In genomic region chr1:225866061-225866844, GRCh38 we compare ENCODE assay signal across 8 cellular contexts. TPM values are rescaled to one million over a fixed set of nuclear protein-coding genes. Genes with fewer than 3 reads are reported as not detected.
A peak's percentile ranks its signal among the peaks of the same experiment; 100 is the strongest.
DNase-seq lines count a peak whose midpoint lies in the region; ATAC-seq and TF ChIP-seq lines count a peak whose summit lies in the region.

No MANE protein-coding gene starts in this region.

- H3K4me3 ChIP-seq in BLaER1 (peak overlapping the region; percentile 50), tibial artery (no peak overlapping the region)

- H3K9me3 ChIP-seq in BLaER1 (no peaks in the 10 kb centered on the region), tibial artery (no peaks in the 10 kb centered on the region)

- H3K36me3 ChIP-seq in BLaER1 (peaks cover 90% of the 10 kb centered on the region), tibial artery (peaks cover 61 to 100% (median 85%) of the 10 kb centered on the region in 3 donors)

- intact Hi-C loops in tibial artery (cut with DNase I; ENCODE audit: low total_unique reads), result no loop called here

- peak overlapping the region; percentile 47 for H3K9ac ChIP-seq in BLaER1

- peak; percentile 38 for DNase-seq in activated CD4-positive, CD25-positive, alpha-beta regulatory T cell treated with anti-CD3 and anti-CD28 coated beads, Interleukin-2, amount 50 U/mL, for 16 hours (ENCODE audit: low read depth, low spot score)
- peak; percentile 53 to 71 (median 65) for DNase-seq in stimulated activated CD4-positive, alpha-beta T cell treated with anti-CD3 and anti-CD28 coated beads, TNF-alpha, amount 100 ng/mL, for 24 hours (ENCODE audit: low read depth in 3 of 3)
- DNase-seq in tibial artery (no peak), NCI-H2081 (lab: John Stamatoyannopoulos, UW) (no peak), ureter (ENCODE audit: low spot score) (no peak)

- H3K27me3 ChIP-seq in BLaER1, result no peaks in the 10 kb centered on the region
- H3K27me3 ChIP-seq in tibial artery, result no peaks in the 10 kb centered on the region

- H4K20me1 ChIP-seq in BLaER1, result no peaks in the 10 kb centered on the region

- peak overlapping the region; percentile 78 for H3K27ac ChIP-seq in BLaER1
- peak overlapping the region; percentile 75 for H3K27ac ChIP-seq in cingulate gyrus (ENCODE audit: low read depth, low read length)
- no peak overlapping the region for H3K27ac ChIP-seq in tibial artery

- ATAC-seq in HG03103 (IDR thresholded peaks at IDR 0.05; ENCODE audit: low read depth, unreplicated experiment), result peak; percentile 87

- H3K4me2 ChIP-seq in BLaER1, result peak overlapping the region; percentile 86

- H3K4me1 ChIP-seq in BLaER1 (peaks cover 85% of the 10 kb centered on the region), tibial artery (peaks cover 0 to 17% (median 2%) of the 10 kb centered on the region in 4 donors)

- TF ChIP-seq CTCF in tibial artery (IDR thresholded peaks at IDR 0.05), result no peak

RNA-seq across cellular contexts. Expression of gene TMEM63A, which starts 15.9 kb away (rescaled TPM):
- total RNA-seq in ureter, result 191 TPM

RNA-seq across cellular contexts. Expression of gene LEFTY1, which starts 22.7 kb away (rescaled TPM):
- total RNA-seq in ureter, result 0.60 TPM

RNA-seq across cellular contexts. Expression of gene EPHX1, which starts 56.3 kb away (rescaled TPM):
- 116 TPM for total RNA-seq in ureter

RNA-seq across cellular contexts. Expression of gene PYCR2, which starts 57.8 kb away (rescaled TPM):
- total RNA-seq in ureter, result 106 TPM

Comparison
In these comparisons a context has a peak if more than half of its experiments do, and no peak if none do; other contexts are left out.
1. H3K27ac ChIP-seq: peak in BLaER1 (single experiment) and cingulate gyrus (single experiment); none in tibial artery (0 of 2).
2. DNase-seq: peak in activated CD4-positive, CD25-positive, alpha-beta regulatory T cell treated with anti-CD3 and anti-CD28 coated beads, Interleukin-2, amount 50 U/mL, for 16 hours (single experiment) and stimulated activated CD4-positive, alpha-beta T cell treated with anti-CD3 and anti-CD28 coated beads, TNF-alpha, amount 100 ng/mL, for 24 hours (3 of 3); none in tibial artery (0 of 2), NCI-H2081 (0 of 2) and ureter (single experiment).